ENCODE assay signal across 1 cellular context in genomic region chr9:112069318-112070169, GRCh38.
A peak's percentile ranks its signal among the peaks of the same experiment; 100 is the strongest.
TF ChIP-seq lines count a peak whose summit lies in the region.

No MANE protein-coding gene starts in this region.

TF ChIP-seq in K562, 482 proteins besides CTCF, POLR2A, EP300 and RAD21 (continued from another document and continues in another):
- TF ChIP-seq CLOCK (CRISPR knock-in tag; IDR thresholded peaks at IDR 0.05; ENCODE audit: borderline replicate concordance), result no peak
- TF ChIP-seq ZNF75A (CRISPR knock-in tag; IDR thresholded peaks at IDR 0.05), result no peak
- peak; percentile 34; the same call in 1 of the 2 replicates for TF ChIP-seq MYC (IDR thresholded peaks at IDR 0.05; ENCODE audit: low read depth, low read length)
- TF ChIP-seq MYC (CRISPR knock-in tag; IDR thresholded peaks at IDR 0.05; ENCODE audit: borderline replicate concordance, low read depth), result 0 out of 2 replicates have a peak, but pooled peaks have one; percentile 69
- TF ChIP-seq PREB (CRISPR knock-in tag; IDR thresholded peaks at IDR 0.05), result no peak
- 0 out of 2 replicates have a peak, but pooled peaks have one; percentile 60 for TF ChIP-seq NFXL1 (CRISPR knock-in tag; IDR thresholded peaks at IDR 0.05)
- peak; percentile 62; the same call in 1 of the 2 replicates for TF ChIP-seq ATF2 (CRISPR knock-in tag; IDR thresholded peaks at IDR 0.05)
- 0 out of 2 replicates have a peak, but pooled peaks have one; percentile 63 for TF ChIP-seq ZNF584 (CRISPR knock-in tag; IDR thresholded peaks at IDR 0.05; ENCODE audit: low read depth)
- TF ChIP-seq RBM34 (IDR thresholded peaks at IDR 0.05; ENCODE audit: borderline replicate concordance, insufficient read depth, low read length), result no peak
- peak; percentile 39; the same call in 1 of the 2 replicates for TF ChIP-seq TFAP4 (CRISPR knock-in tag; IDR thresholded peaks at IDR 0.05; ENCODE audit: borderline replicate concordance)
- TF ChIP-seq TRIM25 (IDR thresholded peaks at IDR 0.05; ENCODE audit: borderline replicate concordance), result no peak
- peak in 1 of 2 experiments; percentile 32; a peak in 1 of 4 replicates for TF ChIP-seq TRIM24 (IDR thresholded peaks at IDR 0.05)
- TF ChIP-seq SMARCA5 (IDR thresholded peaks at IDR 0.05), result peak; percentile 69; the same call in 1 of the 2 replicates
- TF ChIP-seq E2F4 (CRISPR knock-in tag; IDR thresholded peaks at IDR 0.05; ENCODE audit: low read depth), result no peak
- no peak for TF ChIP-seq PATZ1 (CRISPR knock-in tag; IDR thresholded peaks at IDR 0.05; ENCODE audit: borderline replicate concordance)
- TF ChIP-seq HINFP (tag; conservative IDR thresholded peaks at IDR 0.05; ENCODE audit: low read depth), result no peak
- peak; percentile 69 for TF ChIP-seq CREM (IDR thresholded peaks at IDR 0.05; ENCODE audit: low read depth)
- TF ChIP-seq DMBX1 (CRISPR knock-in tag; IDR thresholded peaks at IDR 0.05; ENCODE audit: borderline replicate concordance), result peak; percentile 79
- no peak for TF ChIP-seq CBX2 (IDR thresholded peaks at IDR 0.05; ENCODE audit: insufficient read depth, low read length, poor library complexity, severe bottlenecking)
- peak; percentile 64 for TF ChIP-seq VEZF1 (CRISPR knock-in tag; IDR thresholded peaks at IDR 0.05)
- peak; percentile 59 for TF ChIP-seq SMAD4 (CRISPR knock-in tag; conservative IDR thresholded peaks at IDR 0.05)
- TF ChIP-seq MITF (IDR thresholded peaks at IDR 0.05), result 0 out of 2 replicates have a peak, but pooled peaks have one; percentile 48
- 0 out of 2 replicates have a peak, but pooled peaks have one; percentile 47 for TF ChIP-seq NBN (IDR thresholded peaks at IDR 0.05; ENCODE audit: low read depth)
- TF ChIP-seq BDP1 (IDR thresholded peaks at IDR 0.05; ENCODE audit: insufficient read depth, insufficient read length), result no peak
- 0 out of 2 replicates have a peak, but pooled peaks have one; percentile 43 for TF ChIP-seq LARP7 (IDR thresholded peaks at IDR 0.05)
- TF ChIP-seq USF2 (CRISPR knock-in tag; IDR thresholded peaks at IDR 0.05), result peak; percentile 18; the same call in 1 of the 2 replicates
- peak; percentile 37; the same call in 1 of the 2 replicates for TF ChIP-seq GABPA (tag; conservative IDR thresholded peaks at IDR 0.05; ENCODE audit: low read depth)
- no peak for TF ChIP-seq NCOA2 (IDR thresholded peaks at IDR 0.05; ENCODE audit: partially characterized antibody in 2 of 2)
- peak; percentile 49; the same call in 1 of the 2 replicates for TF ChIP-seq CXXC5 (CRISPR knock-in tag; IDR thresholded peaks at IDR 0.05)
- peak in 1 of 3 experiments; percentile 66; a peak in 2 of 6 replicates for TF ChIP-seq ZBTB11 (CRISPR knock-in tag; IDR thresholded peaks at IDR 0.05)
- peak; percentile 61; the same call in 1 of the 2 replicates for TF ChIP-seq SMARCE1 (IDR thresholded peaks at IDR 0.05)
- no peak for TF ChIP-seq KLF10 (CRISPR knock-in tag; IDR thresholded peaks at IDR 0.05)
- TF ChIP-seq MECOM (CRISPR knock-in tag; IDR thresholded peaks at IDR 0.05), result 0 out of 2 replicates have a peak, but pooled peaks have one; percentile 18
- TF ChIP-seq ELF4 (CRISPR knock-in tag; IDR thresholded peaks at IDR 0.05), result peak; percentile 73
- 0 out of 2 replicates have a peak, but pooled peaks have one; percentile 24 for TF ChIP-seq MTA2 (IDR thresholded peaks at IDR 0.05; ENCODE audit: low read depth)
- peak; percentile 73 for TF ChIP-seq L3MBTL2 (IDR thresholded peaks at IDR 0.05)
- TF ChIP-seq NFRKB (IDR thresholded peaks at IDR 0.05; ENCODE audit: low read depth), result 0 out of 2 replicates have a peak, but pooled peaks have one; percentile 49
